In genomic region chr10:103549349-103549685, GRCh38 we compare ENCODE assay signal across 14 cellular contexts. TPM values are rescaled to one million over a fixed set of nuclear protein-coding genes. Genes with fewer than 3 reads are reported as not detected.
"Had no signal": no experiment of that assay in that cellular context is flagged by ENCODE, and none has a peak within 500 bp of the region (broad histone marks: within the 10 kb centered on the region; RNA-seq: fewer than 3 reads in every experiment).

No MANE protein-coding gene starts in this region.

- H3K9me3 ChIP-seq: ascending aorta, mucosa of descending colon, tibial nerve had no signal

- H3K4me2 ChIP-seq: hepatocyte had no signal

- DNase-seq: activated CD4-positive, CD25-positive, alpha-beta regulatory T cell treated with anti-CD3 and anti-CD28 coated beads, Interleukin-2, amount 50 U/mL, for 72 hours; activated naive CD4-positive, alpha-beta T cell treated with anti-CD3 and anti-CD28 coated beads, Interleukin-2, amount 10 ng/mL, durations not matched to agents 7 days and 5 days; natural killer cell; stimulated activated CD4-positive, alpha-beta T cell treated with anti-CD3 and anti-CD28 coated beads, Interleukin-2, amount 100 ng/mL, for 48 hours; stimulated activated naive B cell treated with anti-CD40 and anti-IgM and Interleukin-4, amounts not matched to agents 10 μg/mL and 1 μg/mL and 100 μg/mL, for 72 hours; SW 1271 had no signal

- H3K36me3 ChIP-seq: ascending aorta, tibial nerve had no signal

- H3K27me3 ChIP-seq: ascending aorta, hepatocyte, tibial nerve had no signal

- H3K27ac ChIP-seq: ascending aorta, hepatocyte, tibial nerve had no signal

- ATAC-seq: esophagus mucosa; left lobe of liver; natural killer cell; stimulated activated naive B cell treated with anti-CD40 and anti-IgM and Interleukin-4, amounts not matched to agents 10 μg/mL and 1 μg/mL and 100 μg/mL, for 72 hours had no signal

- H3K4me3 ChIP-seq: ascending aorta, hepatocyte, mucosa of descending colon, tibial nerve had no signal

- H3K4me1 ChIP-seq: ascending aorta, tibial nerve had no signal

- H2AFZ ChIP-seq: hepatocyte had no signal

- H3K79me2 ChIP-seq: hepatocyte had no signal

RNA-seq across cellular contexts. Expression of gene NEURL1, which starts 55.8 kb away (rescaled TPM):
- total RNA-seq: ascending aorta, lung microvascular endothelial cell, subcutaneous adipose tissue had no signal
